ENCODE assay signal across 8 cellular contexts in genomic region chr9:108761530-108762347, GRCh38.
DNase-seq lines count a peak whose midpoint lies in the region; FAIRE-seq and TF ChIP-seq lines count a peak whose summit lies in the region.

No MANE protein-coding gene starts in this region.

- BruUV-seq in mammary epithelial cell (replicated peaks; lab: Mats Ljungman, UMichigan) = no TSS peak

- FAIRE-seq in RCC 7860 (lab: Jason Lieb, UNC) = no peak

- intact Hi-C loops in mammary epithelial cell (cut with micrococcal nuclease) = loop anchor here (1.0 to 5.0 kb wide), 9 partner anchors 53 to 1339 kb away; no protein-coding TSS in a partner anchor

- H3K36me3 ChIP-seq in mammary epithelial cell (ENCODE audit: insufficient read depth, low read length) = no peaks in the 10 kb centered on the region
- H3K36me3 ChIP-seq in kidney epithelial cell (ENCODE audit: control insufficient read depth, insufficient read depth, low read length) = no peaks in the 10 kb centered on the region

- no peak overlapping the region for H3K4me2 ChIP-seq in mammary epithelial cell (ENCODE audit: insufficient read depth, low read depth, low read length)

- H3K4me1 ChIP-seq in mammary epithelial cell (ENCODE audit: insufficient read depth, low read length) = no peaks in the 10 kb centered on the region

- H3K9ac ChIP-seq in mammary epithelial cell (ENCODE audit: insufficient read depth, low read length) = no peak overlapping the region

- 35% methylated on average over 11 of the region's 11 CpGs for WGBS in mammary epithelial cell (ENCODE audit: low coverage, missing lambda C conversion rate)

- H3K27me3 ChIP-seq in mammary epithelial cell (ENCODE audit: insufficient read depth, low read length) (no peaks in the 10 kb centered on the region), kidney epithelial cell (ENCODE audit: control insufficient read depth, insufficient read depth, low read length) (peaks cover 2% of the 10 kb centered on the region)

- peak overlapping the region; percentile 40 for H2AFZ ChIP-seq in mammary epithelial cell (ENCODE audit: low read depth, low read length)

- CTCF ChIA-PET in mammary epithelial cell (lab: Charles Lee; ENCODE audit: low non-redundant PET) = interaction anchor here (0.6 kb wide), 2 partner anchors 352 to 690 kb away, joined by 3 to 20 read pairs; no protein-coding TSS in a partner anchor

- TF ChIP-seq CTCF in GM12875 (IDR thresholded peaks at IDR 0.05; ENCODE audit: borderline replicate concordance, insufficient read depth, low read depth, low read length) (peak; percentile 83), mammary epithelial cell (conservative IDR thresholded peaks at IDR 0.05 in 1 of 2, IDR thresholded peaks at IDR 0.05 in 1 of 2; ENCODE audit: extremely low read depth in 1 of 2, insufficient read depth in 1 of 2, low read depth in 1 of 2, low read length in 2 of 2) (peak; percentile 86 to 95), kidney epithelial cell (IDR thresholded peaks at IDR 0.05; ENCODE audit: insufficient read depth, low read length, poor library complexity, severe bottlenecking) (peak; percentile 80)

- dilution Hi-C loops in mammary epithelial cell (cut with HindIII; ENCODE audit: low sequenced_read_pairs) = loop anchor here (5.0 kb wide), 1 partner anchor 1284 kb away; no protein-coding TSS in a partner anchor

- in situ Hi-C loops in mammary epithelial cell (cut with MboI; ENCODE audit: low sequenced_read_pairs in 2 of 2) = loop anchor here (5.0 to 25.0 kb wide), 3 partner anchors 189 to 1299 kb away; no protein-coding TSS in a partner anchor

- no peaks in the 10 kb centered on the region for H3K79me2 ChIP-seq in mammary epithelial cell (ENCODE audit: insufficient read depth, low read length)

- H3K27ac ChIP-seq in mammary epithelial cell (ENCODE audit: insufficient read depth, low read depth, low read length) = no peak overlapping the region

- peak; percentile 86 for DNase-seq in AG08395 (ENCODE audit: low spot score)
- DNase-seq in HS-5 (ENCODE audit: low read depth) = peak; percentile 37
- DNase-seq in RCC 7860 (ENCODE audit: low spot score) = peak; percentile 36
- DNase-seq in mammary epithelial cell = peak; percentile 31
- DNase-seq in kidney epithelial cell (ENCODE audit: low read depth) = no peak
- DNase-seq in stimulated activated CD4-positive, alpha-beta T cell treated with anti-CD3 and anti-CD28 coated beads, Interleukin-4, amount 100 ng/mL, for 1 hour = peak; percentile 4
- no peak for DNase-seq in amniotic stem cell (lab: John Stamatoyannopoulos, UW)

- H3K4me3 ChIP-seq in GM12875 (ENCODE audit: low read depth, low read length) (no peak overlapping the region), mammary epithelial cell (replicated peaks in 1 of 3; ENCODE audit: insufficient read depth in 1 of 3, low read depth in 2 of 3, low read length in 3 of 3) (no peak overlapping the region), kidney epithelial cell (ENCODE audit: low read depth, low read length) (no peak overlapping the region)

- no peaks in the 10 kb centered on the region for H3K9me3 ChIP-seq in mammary epithelial cell (replicated peaks; ENCODE audit: insufficient read depth, low read length)

- no peaks in the 10 kb centered on the region for H4K20me1 ChIP-seq in mammary epithelial cell (ENCODE audit: insufficient read depth, low read length)

Comparison
In these comparisons a context has a peak if more than half of its experiments do, and no peak if none do; other contexts are left out.
1. DNase-seq: peak in AG08395 (single experiment), HS-5 (single experiment), RCC 7860 (single experiment), mammary epithelial cell (single experiment) and stimulated activated CD4-positive, alpha-beta T cell treated with anti-CD3 and anti-CD28 coated beads, Interleukin-4, amount 100 ng/mL, for 1 hour (single experiment); none in kidney epithelial cell (single experiment) and amniotic stem cell (single experiment).
2. Peak in every context shown above with its lines, with median percentiles within 50 percentile points of each other: CTCF ChIP-seq.